ENCODE assay signal across 1 cellular context in genomic region chr10:114044251-114045070, GRCh38.
TF ChIP-seq lines count a peak whose summit lies in the region.

No MANE protein-coding gene starts in this region.

TF ChIP-seq in GM12878, 131 proteins besides CTCF, POLR2A, EP300 and RAD21 (continued from another document):
- TF ChIP-seq, protein P1, sequence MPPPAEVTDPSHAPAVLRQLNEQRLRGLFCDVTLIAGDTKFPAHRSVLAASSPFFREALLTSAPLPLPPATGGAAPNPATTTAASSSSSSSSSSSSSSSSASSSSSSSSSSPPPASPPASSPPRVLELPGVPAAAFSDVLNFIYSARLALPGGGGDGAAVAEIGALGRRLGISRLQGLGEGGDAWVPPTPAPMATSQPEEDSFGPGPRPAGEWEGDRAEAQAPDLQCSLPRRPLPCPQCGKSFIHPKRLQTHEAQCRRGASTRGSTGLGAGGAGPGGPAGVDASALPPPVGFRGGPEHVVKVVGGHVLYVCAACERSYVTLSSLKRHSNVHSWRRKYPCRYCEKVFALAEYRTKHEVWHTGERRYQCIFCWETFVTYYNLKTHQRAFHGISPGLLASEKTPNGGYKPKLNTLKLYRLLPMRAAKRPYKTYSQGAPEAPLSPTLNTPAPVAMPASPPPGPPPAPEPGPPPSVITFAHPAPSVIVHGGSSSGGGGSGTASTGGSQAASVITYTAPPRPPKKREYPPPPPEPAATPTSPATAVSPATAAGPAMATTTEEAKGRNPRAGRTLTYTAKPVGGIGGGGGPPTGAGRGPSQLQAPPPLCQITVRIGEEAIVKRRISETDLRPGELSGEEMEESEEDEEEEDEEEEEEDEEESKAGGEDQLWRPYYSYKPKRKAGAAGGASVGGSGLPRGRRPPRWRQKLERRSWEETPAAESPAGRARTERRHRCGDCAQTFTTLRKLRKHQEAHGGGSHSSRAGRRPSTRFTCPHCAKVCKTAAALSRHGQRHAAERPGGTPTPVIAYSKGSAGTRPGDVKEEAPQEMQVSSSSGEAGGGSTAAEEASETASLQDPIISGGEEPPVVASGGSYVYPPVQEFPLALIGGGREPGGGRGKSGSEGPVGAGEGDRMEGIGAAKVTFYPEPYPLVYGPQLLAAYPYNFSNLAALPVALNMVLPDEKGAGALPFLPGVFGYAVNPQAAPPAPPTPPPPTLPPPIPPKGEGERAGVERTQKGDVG (CRISPR knock-in tag; IDR thresholded peaks at IDR 0.05): no peak
- TF ChIP-seq FOS (IDR thresholded peaks at IDR 0.05; ENCODE audit: borderline replicate concordance, extremely low read depth, insufficient read length) (no peak), POLR2AphosphoS2 (IDR thresholded peaks at IDR 0.05; ENCODE audit: low read depth, low read length) (no peak), SMARCA5 (IDR thresholded peaks at IDR 0.05) (no peak), ZNF217 (IDR thresholded peaks at IDR 0.05) (no peak), ZBTB33 (IDR thresholded peaks at IDR 0.05) (no peak)
